Comparison of ENCODE assay signal across 16 cellular contexts in the genomic region with DNA sequence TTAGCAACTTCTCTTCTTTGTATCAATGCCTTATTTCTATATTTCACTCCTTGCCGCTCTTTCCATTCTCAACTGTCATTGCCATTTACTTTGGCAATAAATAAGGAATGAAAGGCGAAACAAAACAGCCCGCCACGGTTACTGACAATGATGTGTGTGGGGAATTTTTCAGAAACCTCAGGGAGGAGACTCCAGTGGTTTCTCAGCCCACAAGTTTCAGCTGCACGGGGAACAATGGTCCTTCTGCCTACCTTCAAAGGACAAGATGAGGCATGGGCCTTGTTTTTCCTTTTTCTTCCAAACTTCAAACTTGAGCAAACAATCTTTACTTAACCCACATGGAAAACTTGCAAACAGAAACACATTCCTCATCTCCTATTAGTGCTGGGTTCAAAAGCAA.
DNase-seq lines count a peak whose midpoint lies in the region; TF ChIP-seq lines count a peak whose summit lies in the region.
"Had no signal": no experiment of that assay in that cellular context is flagged by ENCODE, and none has a peak within 500 bp of the region (broad histone marks: within the 10 kb centered on the region; RNA-seq: fewer than 3 reads in every experiment).

No MANE protein-coding gene starts in this region.

- peak overlapping the region; percentile 69 for H3K27ac Mint-ChIP-seq in progenitor cell of endocrine pancreas
- H3K27ac Mint-ChIP-seq: CD4-positive, CD25-positive, alpha-beta regulatory T cell; CD8-positive, alpha-beta memory T cell; IgD-negative memory B cell had no signal

- no peak overlapping the region for H3K4me3 ChIP-seq in SJSA1
- H3K4me3 ChIP-seq: GM23248, HAP-1 had no signal

- no peaks in the 10 kb centered on the region for H3K27me3 Mint-ChIP-seq in progenitor cell of endocrine pancreas
- H3K27me3 Mint-ChIP-seq: CD4-positive, CD25-positive, alpha-beta regulatory T cell; CD8-positive, alpha-beta memory T cell; IgD-negative memory B cell had no signal

- H3K36me3 Mint-ChIP-seq in progenitor cell of endocrine pancreas (ENCODE audit: insufficient read depth), result no peaks in the 10 kb centered on the region
- H3K36me3 Mint-ChIP-seq: CD4-positive, CD25-positive, alpha-beta regulatory T cell; IgD-negative memory B cell had no signal

- H3K9me3 ChIP-seq in SJSA1 (replicated peaks), result no peaks in the 10 kb centered on the region
- H3K9me3 ChIP-seq: BE2C, HAP-1 had no signal

- H3K4me1 Mint-ChIP-seq in progenitor cell of endocrine pancreas (ENCODE audit: low read depth), result peaks cover 18% of the 10 kb centered on the region
- H3K4me1 Mint-ChIP-seq: CD4-positive, CD25-positive, alpha-beta regulatory T cell; CD8-positive, alpha-beta memory T cell; IgD-negative memory B cell had no signal

- H3K9me3 Mint-ChIP-seq in progenitor cell of endocrine pancreas (ENCODE audit: low read depth), result peaks cover 14% of the 10 kb centered on the region

- DNase-seq in SJSA1 (ENCODE audit: low read depth in 1 of 2, low spot score in 2 of 2), result peak in 1 of 2 experiments; percentile 58
- peak; percentile 26 for DNase-seq in myocyte (ENCODE audit: low read depth)
- DNase-seq in progenitor cell of endocrine pancreas (ENCODE audit: low spot score, unreplicated experiment), result no peak
- DNase-seq in NCI-H146 (lab: John Stamatoyannopoulos, UW), result no peak
- DNase-seq in iPS-NIHi7 (ENCODE audit: extremely low spot score), result no peak
- no peak for DNase-seq in Kasumi-1 (lab: John Stamatoyannopoulos, UW)
- DNase-seq in stimulated activated naive CD4-positive, alpha-beta T cell treated with Interleukin-2 at 50 U/mL for 16 hours (lab: John Stamatoyannopoulos, UW), result no peak
- DNase-seq: ACHN; BE2C; C1 segment of cervical spinal cord; CD4-positive, CD25-positive, alpha-beta regulatory T cell; CD8-positive, alpha-beta memory T cell; COR-L47; GM23248 had no signal

- H3K27ac ChIP-seq in SJSA1, result peak overlapping the region; percentile 45
- H3K27ac ChIP-seq: GM23248 had no signal

- no peaks in the 10 kb centered on the region for H3K36me3 ChIP-seq in SJSA1
- H3K36me3 ChIP-seq: BE2C, HAP-1 had no signal

- H3K27me3 ChIP-seq in SJSA1 (replicated peaks), result no peaks in the 10 kb centered on the region
- H3K27me3 ChIP-seq: BE2C had no signal

- TF ChIP-seq CTCF in progenitor cell of endocrine pancreas (IDR thresholded peaks at IDR 0.05; ENCODE audit: unreplicated experiment), result no peak

- H3K4me3 Mint-ChIP-seq in progenitor cell of endocrine pancreas (ENCODE audit: low read depth), result no peak overlapping the region
- H3K4me3 Mint-ChIP-seq: CD4-positive, CD25-positive, alpha-beta regulatory T cell; CD8-positive, alpha-beta memory T cell; IgD-negative memory B cell had no signal

- peaks cover 43% of the 10 kb centered on the region for H3K4me1 ChIP-seq in SJSA1 (replicated peaks)
- H3K4me1 ChIP-seq: BE2C, HAP-1 had no signal
